28 cellular contexts compared by ENCODE assay signal in the genomic region with DNA sequence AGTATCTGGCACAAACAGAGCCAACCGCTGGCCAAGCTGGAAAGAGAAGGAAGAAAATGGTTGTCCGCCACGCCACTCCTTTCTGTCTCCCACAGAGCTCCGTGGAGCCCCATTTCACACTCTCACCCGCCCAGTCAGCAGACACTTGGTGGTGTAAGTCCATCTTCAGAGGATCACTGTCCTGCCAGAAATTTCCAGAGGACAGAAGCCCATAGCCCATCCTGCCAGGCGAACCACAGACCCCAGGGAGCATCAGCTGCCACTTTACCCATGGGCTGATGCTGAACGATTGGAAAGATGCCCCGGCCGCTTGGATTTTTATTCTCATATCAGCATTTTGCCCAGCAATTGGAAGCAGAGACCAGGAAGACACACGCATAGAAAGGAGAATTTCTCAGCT.
"Had no signal": no experiment of that assay in that cellular context is flagged by ENCODE, and none has a peak within 500 bp of the region (broad histone marks: within the 10 kb centered on the region; RNA-seq: fewer than 3 reads in every experiment).

No MANE protein-coding gene starts in this region.

- ATAC-seq: activated CD8-positive, alpha-beta T cell treated with anti-CD3 and anti-CD28 coated beads for 36 hours; activated T-cell treated with anti-CD3 and anti-CD28 coated beads, Interleukin-2, amount 50 U/mL, for 72 hours; activated T-helper 17 cell treated with anti-CD3 and anti-CD28 coated beads, Interleukin-2, amount 50 U/mL, for 72 hours; body of pancreas; Panc1 had no signal

- H3K4me3 Mint-ChIP-seq: activated CD4-positive, alpha-beta T cell treated with anti-CD3 and anti-CD28 coated beads, Interleukin-2, amount 10 ng/mL, durations not matched to agents 24 days and 14 days; activated CD8-positive, alpha-beta T cell treated with anti-CD3 and anti-CD28 coated beads for 36 hours; activated T-cell treated with anti-CD3 and anti-CD28 coated beads, Interleukin-2, amount 50 U/mL, for 72 hours; activated T-helper 17 cell treated with anti-CD3 and anti-CD28 coated beads, Interleukin-2, amount 50 U/mL, for 72 hours had no signal

- H3K4me1 Mint-ChIP-seq: activated CD4-positive, alpha-beta T cell treated with anti-CD3 and anti-CD28 coated beads, Interleukin-2, amount 10 ng/mL, durations not matched to agents 24 days and 14 days; activated T-helper 17 cell treated with anti-CD3 and anti-CD28 coated beads, Interleukin-2, amount 50 U/mL, for 72 hours had no signal

- H3K27ac ChIP-seq: adrenal gland, body of pancreas, SJCRH30, SK-N-MC had no signal

- H3K36me3 ChIP-seq: adrenal gland, MG63, SJCRH30 had no signal

- H3K4me3 ChIP-seq: adrenal gland, body of pancreas, MG63, SJCRH30, SK-N-MC had no signal

- H3K27me3 ChIP-seq: adrenal gland, body of pancreas, MG63, SJCRH30 had no signal

- H3K4me1 ChIP-seq: adrenal gland, body of pancreas had no signal

- H3K9me3 Mint-ChIP-seq: activated CD4-positive, alpha-beta T cell treated with anti-CD3 and anti-CD28 coated beads, Interleukin-2, amount 10 ng/mL, durations not matched to agents 24 days and 14 days had no signal

- H3K27me3 Mint-ChIP-seq: activated CD8-positive, alpha-beta T cell treated with anti-CD3 and anti-CD28 coated beads for 36 hours had no signal

- H3K27ac Mint-ChIP-seq: activated CD4-positive, alpha-beta T cell treated with anti-CD3 and anti-CD28 coated beads, Interleukin-2, amount 10 ng/mL, durations not matched to agents 24 days and 14 days; activated CD8-positive, alpha-beta T cell treated with anti-CD3 and anti-CD28 coated beads for 36 hours; activated T-cell treated with anti-CD3 and anti-CD28 coated beads, Interleukin-2, amount 50 U/mL, for 72 hours; activated T-helper 17 cell treated with anti-CD3 and anti-CD28 coated beads, Interleukin-2, amount 50 U/mL, for 72 hours had no signal

- DNase-seq: activated CD4-positive, alpha-beta T cell treated with anti-CD3 and anti-CD28 coated beads, Interleukin-2, amount 10 ng/mL, durations not matched to agents 24 days and 14 days; activated CD4-positive, alpha-beta T cell treated with anti-CD3 and anti-CD28 coated beads, Interleukin-2, amount 50 U/mL, for 4 hours; activated CD8-positive, alpha-beta T cell treated with anti-CD3 and anti-CD28 coated beads for 36 hours; activated effector memory CD4-positive, alpha-beta T cell treated with anti-CD3 and anti-CD28 coated beads, Interleukin-2, amount 50 U/mL, for 16 hours; activated naive CD4-positive, alpha-beta T cell; activated naive CD4-positive, alpha-beta T cell treated with anti-CD3 and anti-CD28 coated beads, Interleukin-2, amount 50 U/mL, for 16 hours; activated T-cell treated with anti-CD3 and anti-CD28 coated beads, Interleukin-2, amount 50 U/mL, for 1 hour; activated T-cell treated with anti-CD3 and anti-CD28 coated beads, Interleukin-2, amount 50 U/mL, for 72 hours; adrenal gland; body of pancreas; Kasumi-1; KG1; MG63; NCI-H1048; NCI-H1105 treated with DMSO at 0.1 percent for 48 hours; NCI-H1436; NCI-H1694; NCI-H1930; NCI-H2081 treated with DMSO at 0.1 percent for 48 hours; NCI-H226; NCI-H446 treated with DMSO at 0.1 percent for 48 hours; NCI-H524; SHP77; SJCRH30; T1000 had no signal
